ENCODE assay signal across 12 cellular contexts in genomic region chr18:78980777-78981651, GRCh38. TPM values are rescaled to one million over a fixed set of nuclear protein-coding genes. Genes with fewer than 3 reads are reported as not detected.
DNase-seq lines count a peak whose midpoint lies in the region; ATAC-seq and TF ChIP-seq lines count a peak whose summit lies in the region.
"Had no signal": no experiment of that assay in that cellular context is flagged by ENCODE, and none has a peak within 500 bp of the region (broad histone marks: within the 10 kb centered on the region; RNA-seq: fewer than 3 reads in every experiment).

No MANE protein-coding gene starts in this region.

- H3K4me2 ChIP-seq in mesendoderm (ENCODE audit: low read length), result peak overlapping the region; percentile 65

- no peak for ATAC-seq in heart right ventricle
- no peak for ATAC-seq in Right ventricle myocardium inferior
- no peak for ATAC-seq in GM19463 (IDR thresholded peaks at IDR 0.05; ENCODE audit: unreplicated experiment)

- peak overlapping the region; percentile 66 for H3K23ac ChIP-seq in mesendoderm (ENCODE audit: low read length)

- peak overlapping the region; percentile 93 for H3K18ac ChIP-seq in mesendoderm (ENCODE audit: low read length)

- peak overlapping the region; percentile 75 for H3K9ac ChIP-seq in mesendoderm (ENCODE audit: low read length)

- peak overlapping the region; percentile 58 for H3K4ac ChIP-seq in mesendoderm (ENCODE audit: low read depth, low read length)

- peak overlapping the region; percentile 88 for H2BK120ac ChIP-seq in mesendoderm (ENCODE audit: low read depth, low read length)

- no peak for DNase-seq in heart right ventricle
- DNase-seq in Right ventricle myocardium inferior (ENCODE audit: missing footprints), result no peak
- peak; percentile 58 for DNase-seq in astrocyte of the hippocampus (ENCODE audit: low read depth, low spot score)
- DNase-seq in mesendoderm, result peak; percentile 74
- no peak for DNase-seq in OCI-M1 (lab: John Stamatoyannopoulos, UW)
- DNase-seq in NCI-H2107 treated with DMSO at 0.1 percent for 48 hours (lab: John Stamatoyannopoulos, UW; ENCODE audit: unreplicated experiment), result no peak
- DNase-seq in sigmoid colon, result no peak
- DNase-seq: adrenal gland, Calu3, foreskin fibroblast had no signal

- no peak overlapping the region for H2AK5ac ChIP-seq in mesendoderm (ENCODE audit: low read length)

- peak overlapping the region; percentile 41 for H2BK15ac ChIP-seq in mesendoderm (replicated peaks; ENCODE audit: low read depth)

- H4K5ac ChIP-seq in mesendoderm (ENCODE audit: low read length), result no peak overlapping the region

- TF ChIP-seq CTCF in heart right ventricle (IDR thresholded peaks at IDR 0.05) (no peak), sigmoid colon (IDR thresholded peaks at IDR 0.05) (no peak)

- H3K27me3 ChIP-seq in heart right ventricle, result peaks cover 39 to 96% (median 93%) of the 10 kb centered on the region in 7 donors
- H3K27me3 ChIP-seq in mesendoderm (ENCODE audit: insufficient read depth, low read length, poor library complexity), result peaks cover 10% of the 10 kb centered on the region
- H3K27me3 ChIP-seq in sigmoid colon, result peaks cover 60 to 96% (median 90%) of the 10 kb centered on the region in 3 donors

- intact Hi-C loops in heart right ventricle (cut with DNase I), result loop anchor here in 4 of 10 donors (5.0 to 10.0 kb wide), 3 partner anchors 264 to 906 kb away; no protein-coding TSS in a partner anchor
- intact Hi-C loops in Right ventricle myocardium inferior (cut with DNase I), result loop anchor here (10.0 kb wide), 3 partner anchors 264 to 1076 kb away; no protein-coding TSS in a partner anchor
- intact Hi-C loops in sigmoid colon (cut with DNase I), result loop anchor here (10.0 kb wide), 1 partner anchor 1076 kb away; no protein-coding TSS in a partner anchor

- H4K8ac ChIP-seq in mesendoderm (ENCODE audit: low read depth, low read length), result no peak overlapping the region

- peak overlapping the region; percentile 89 for H3K56ac ChIP-seq in mesendoderm (ENCODE audit: low read length)

- no peaks in the 10 kb centered on the region for H3K9me3 ChIP-seq in heart right ventricle
- no peaks in the 10 kb centered on the region for H3K9me3 ChIP-seq in sigmoid colon
- H3K9me3 ChIP-seq: adrenal gland had no signal

- H3K79me1 ChIP-seq in mesendoderm (ENCODE audit: low read length), result no peaks in the 10 kb centered on the region

- peaks cover 33% of the 10 kb centered on the region for H3K79me2 ChIP-seq in mesendoderm (ENCODE audit: control insufficient read depth, insufficient read depth, low read length)

- H3K36me3 ChIP-seq in heart right ventricle (no peaks in the 10 kb centered on the region), mesendoderm (ENCODE audit: control insufficient read depth, insufficient read depth, low read length) (no peaks in the 10 kb centered on the region), sigmoid colon (no peaks in the 10 kb centered on the region)
- H3K36me3 ChIP-seq: adrenal gland had no signal

- no peak overlapping the region for H2BK5ac ChIP-seq in mesendoderm (ENCODE audit: low read length)

- 3% methylated on average over 76 to 78 of the region's 78 CpGs for WGBS in heart right ventricle, 2 donors
- WGBS in mesendoderm (ENCODE audit: extremely low coverage, insufficient coverage, low lambda C conversion rate), result no CpG with 5 or more reads among the region's 78 CpGs
- 4 to 16% methylated on average over 78 of the region's 78 CpGs for WGBS in sigmoid colon, 2 donors

- no peak for TF ChIP-seq EP300 in sigmoid colon (IDR thresholded peaks at IDR 0.05)

- H3K4me3 ChIP-seq in heart right ventricle (peak overlapping the region in 7 of 10 donors; percentile 10 to 32 (median 25)), mesendoderm (ENCODE audit: low read length) (peak overlapping the region; percentile 60), sigmoid colon (peak overlapping the region in 1 of 4 donors; percentile 4)
- H3K4me3 ChIP-seq: adrenal gland had no signal

- H3K4me1 ChIP-seq in heart right ventricle, result peaks cover 0 to 12% (median 10%) of the 10 kb centered on the region in 9 donors
- H3K4me1 ChIP-seq in mesendoderm (ENCODE audit: control insufficient read depth, low read depth, low read length), result peaks cover 10% of the 10 kb centered on the region
- peaks cover 0 to 26% (median 25%) of the 10 kb centered on the region in 4 donors for H3K4me1 ChIP-seq in sigmoid colon

- no peak for TF ChIP-seq POLR2A in sigmoid colon (IDR thresholded peaks at IDR 0.05)

- H3K27ac ChIP-seq in heart right ventricle (no peak overlapping the region), mesendoderm (ENCODE audit: low read depth, low read length) (peak overlapping the region; percentile 64), sigmoid colon (no peak overlapping the region)
- H3K27ac ChIP-seq: adrenal gland had no signal

RNA-seq across cellular contexts. Expression of gene SALL3, which starts 1.4 kb away (rescaled TPM):
- total RNA-seq in heart right ventricle (1 to 10 TPM in 1 of 10 donors, under 1 TPM in 8, not detected in 1; 0.10 to 1.2 (median 0.19) TPM), Right ventricle myocardium inferior (0.05 TPM), sigmoid colon (not detected)
- polyA plus RNA-seq in heart right ventricle (under 1 TPM; 0.06 to 0.15 TPM), sigmoid colon (not detected)
- polyA plus RNA-seq in mesendoderm (2013, experiment 1 of 2), result 25.9 TPM
- polyA plus RNA-seq in mesendoderm (2013, experiment 2 of 2), result 27.2 TPM
- total RNA-seq: Calu3, myocyte had no signal
- polyA plus RNA-seq: adrenal gland had no signal

Comparison
In these comparisons a context has a peak if more than half of its experiments do, and no peak if none do; other contexts are left out.
1. DNase-seq: peak in astrocyte of the hippocampus (single experiment) and mesendoderm (single experiment); none in heart right ventricle (0 of 2), Right ventricle myocardium inferior (single experiment), OCI-M1 (single experiment), NCI-H2107 treated with DMSO at 0.1 percent for 48 hours (single experiment) and sigmoid colon (single experiment).